Comparison of ENCODE assay signal across 8 cellular contexts in genomic region chr12:89351489-89352241, GRCh38. TPM values are rescaled to one million over a fixed set of nuclear protein-coding genes. Genes with fewer than 3 reads are reported as not detected.
DNase-seq lines count a peak whose midpoint lies in the region; ATAC-seq and TF ChIP-seq lines count a peak whose summit lies in the region.

No MANE protein-coding gene starts in this region.

- POLR2A ChIA-PET in RWPE1 (lab: Yijun Ruan, JAX; ENCODE audit: low non-redundant PET), result interaction anchor here (0.6 to 2.7 kb wide), 5 partner anchors 19 to 287 kb away, joined by 3 to 9 read pairs (median 4); no protein-coding TSS in a partner anchor

- H3K27ac ChIP-seq in RWPE1, result peak overlapping the region; percentile 100
- H3K27ac ChIP-seq in hepatocyte, result peak overlapping the region; percentile 84

- no peaks in the 10 kb centered on the region for H3K9me3 ChIP-seq in adipocyte (ENCODE audit: control insufficient read depth, low read length)
- H3K9me3 ChIP-seq in hepatocyte (ENCODE audit: low read depth), result no peaks in the 10 kb centered on the region
- no peaks in the 10 kb centered on the region for H3K9me3 ChIP-seq in skeletal muscle satellite cell (replicated peaks; ENCODE audit: low read length)

- H3K9me2 ChIP-seq in hepatocyte (replicated peaks; ENCODE audit: insufficient read depth), result no peaks in the 10 kb centered on the region

- peak overlapping the region; percentile 98 for H3K9ac ChIP-seq in adipocyte (ENCODE audit: low read length)
- peak overlapping the region; percentile 96 for H3K9ac ChIP-seq in skeletal muscle satellite cell (ENCODE audit: low read depth, low read length)

- H3K36me3 ChIP-seq in adipocyte (ENCODE audit: control insufficient read depth, insufficient read depth, low read length, severe bottlenecking), result peaks cover 32% of the 10 kb centered on the region
- no peaks in the 10 kb centered on the region for H3K36me3 ChIP-seq in hepatocyte (replicated peaks; ENCODE audit: insufficient read depth, low read depth)
- H3K36me3 ChIP-seq in skeletal muscle satellite cell (ENCODE audit: insufficient read depth, low read length), result peaks cover 34% of the 10 kb centered on the region

- no peak for TF ChIP-seq CTCF in GM10266 (IDR thresholded peaks at IDR 0.05; ENCODE audit: control insufficient read depth, insufficient read depth, low read depth, missing control alignments)
- no peak for TF ChIP-seq CTCF in RWPE1 (conservative IDR thresholded peaks at IDR 0.05; ENCODE audit: low read depth)
- TF ChIP-seq CTCF in hepatocyte (IDR thresholded peaks at IDR 0.05; ENCODE audit: poor library complexity), result no peak

- H3K4me2 ChIP-seq in hepatocyte (peak overlapping the region; percentile 78), skeletal muscle satellite cell (ENCODE audit: low read length) (peak overlapping the region; percentile 80)

- CTCF ChIA-PET in RWPE1 (lab: Yijun Ruan, JAX), result interaction anchor here (0.6 to 1.8 kb wide), 4 partner anchors 58 to 301 kb away, joined by 3 to 14 read pairs (median 5); no protein-coding TSS in a partner anchor

- ATAC-seq in HG02642 (IDR thresholded peaks at IDR 0.05; ENCODE audit: poor library complexity, unreplicated experiment), result peak; percentile 27

- peak overlapping the region; percentile 3 for H2AFZ ChIP-seq in hepatocyte

- H3K79me2 ChIP-seq in hepatocyte, result peaks cover 56% of the 10 kb centered on the region

- H3K27me3 ChIP-seq in adipocyte (replicated peaks; ENCODE audit: control insufficient read depth, insufficient read depth, low read length) (no peaks in the 10 kb centered on the region), hepatocyte (no peaks in the 10 kb centered on the region), skeletal muscle satellite cell (ENCODE audit: control insufficient read depth, insufficient read depth, low read length) (no peaks in the 10 kb centered on the region)

- H3K4me3 ChIP-seq in adipocyte (ENCODE audit: low read length) (peak overlapping the region; percentile 93), hepatocyte (peak overlapping the region; percentile 37), skeletal muscle satellite cell (ENCODE audit: low read length) (peak overlapping the region; percentile 96)

- WGBS in hepatocyte (ENCODE audit: low lambda C conversion rate, missing lambda C conversion rate), result under 1% methylated on average over 72 of the region's 87 CpGs

- H4K20me1 ChIP-seq in hepatocyte (ENCODE audit: insufficient read depth, poor library complexity, severe bottlenecking), result peaks cover 11% of the 10 kb centered on the region

- DNase-seq in GM10266 (ENCODE audit: extremely low spot score), result peak; percentile 43
- no peak for DNase-seq in RWPE1 (ENCODE audit: low spot score)
- peak; percentile 65 for DNase-seq in adipocyte (ENCODE audit: low read depth)
- peak; percentile 54 for DNase-seq in hepatocyte (ENCODE audit: low spot score)
- DNase-seq in AML-193 (lab: John Stamatoyannopoulos, UW), result no peak
- no peak for DNase-seq in epidermal melanocyte (ENCODE audit: insufficient read length, low spot score)

- H3K4me1 ChIP-seq in adipocyte (ENCODE audit: control insufficient read depth, insufficient read depth, low read length) (peaks cover 48% of the 10 kb centered on the region), hepatocyte (ENCODE audit: insufficient read depth) (peaks cover 15% of the 10 kb centered on the region), skeletal muscle satellite cell (ENCODE audit: control insufficient read depth, insufficient read depth, low read length) (peaks cover 49% of the 10 kb centered on the region)

RNA-seq across cellular contexts. Expression of gene DUSP6, which starts 0.6 kb away (rescaled TPM):
- 52.5 and 55.4 TPM in 2 replicates for total RNA-seq in hepatocyte
- 41.5 and 51.8 TPM in 2 replicates for polyA plus RNA-seq in hepatocyte
- total RNA-seq in skeletal muscle satellite cell (2012; rRNA removed), result 161 and 205 TPM in 2 replicates

Comparison
In these comparisons a context has a peak if more than half of its experiments do, and no peak if none do; other contexts are left out.
1. DNase-seq: peak in GM10266 (single experiment), adipocyte (single experiment) and hepatocyte (single experiment); none in RWPE1 (single experiment), AML-193 (0 of 2) and epidermal melanocyte (single experiment).
2. H3K4me3 ChIP-seq: peak in every context shown above with its lines; median percentile 96 in skeletal muscle satellite cell; 93 in adipocyte; 37 in hepatocyte.